ENCODE assay signal across 10 cellular contexts in the genomic region with DNA sequence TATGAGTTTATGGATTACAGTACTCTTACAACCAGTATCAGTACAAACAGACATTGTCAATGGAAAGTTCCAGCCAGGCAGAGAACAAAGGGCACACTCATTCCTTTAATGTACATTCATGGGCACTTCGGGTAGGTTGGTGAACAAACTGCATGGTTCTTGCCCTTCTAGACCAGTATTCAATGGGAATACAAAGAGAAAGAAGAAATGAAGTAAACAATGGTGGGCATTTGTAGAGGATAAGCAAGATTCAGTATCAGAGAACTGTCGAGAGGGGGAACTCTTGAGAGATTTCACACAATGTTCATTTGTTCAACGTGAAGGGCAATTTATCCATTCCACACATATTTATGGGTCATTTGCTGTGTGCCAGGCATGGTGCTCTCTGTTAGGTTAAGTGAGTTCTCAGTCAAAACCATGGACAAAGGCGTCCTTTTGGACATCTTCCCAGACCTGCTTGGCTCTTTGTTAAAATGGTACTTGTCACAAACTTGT.
A peak's percentile ranks its signal among the peaks of the same experiment; 100 is the strongest.
DNase-seq lines count a peak whose midpoint lies in the region; ATAC-seq, FAIRE-seq and TF ChIP-seq lines count a peak whose summit lies in the region.
"Had no signal": no experiment of that assay in that cellular context is flagged by ENCODE, and none has a peak within 500 bp of the region (broad histone marks: within the 10 kb centered on the region; RNA-seq: fewer than 3 reads in every experiment).

No MANE protein-coding gene starts in this region.

- no peak overlapping the region for H3K27ac Mint-ChIP-seq in osteocyte (ENCODE audit: unreplicated experiment)

- H3K4me1 Mint-ChIP-seq in osteocyte (ENCODE audit: unreplicated experiment) = no peaks in the 10 kb centered on the region

- no peak overlapping the region for H3K4me3 ChIP-seq in bronchial epithelial cell (ENCODE audit: low read depth, low read length)
- H3K4me3 ChIP-seq: heart right ventricle had no signal

- H3K27me3 Mint-ChIP-seq in osteocyte (ENCODE audit: unreplicated experiment) = no peaks in the 10 kb centered on the region

- no peaks in the 10 kb centered on the region for H3K36me3 ChIP-seq in bronchial epithelial cell (ENCODE audit: control insufficient read depth, insufficient read depth, low read length)
- H3K36me3 ChIP-seq: brain microvascular endothelial cell, heart right ventricle had no signal

- TF ChIP-seq CTCF in bronchial epithelial cell (IDR thresholded peaks at IDR 0.05; ENCODE audit: insufficient read depth, low read length, severe bottlenecking) = peak; percentile 51
- peak; percentile 28 for TF ChIP-seq CTCF in osteocyte (IDR thresholded peaks at IDR 0.05)

- peak; percentile 95 for FAIRE-seq in bronchial epithelial cell (lab: Jason Lieb, UNC)

- H3K4me3 Mint-ChIP-seq in osteocyte (ENCODE audit: unreplicated experiment) = no peak overlapping the region

- ATAC-seq in HG02981 (IDR thresholded peaks at IDR 0.05; ENCODE audit: unreplicated experiment) (no peak), GM19452 (IDR thresholded peaks at IDR 0.05; ENCODE audit: unreplicated experiment) (no peak), HG02870 (IDR thresholded peaks at IDR 0.05; ENCODE audit: unreplicated experiment) (no peak)
- ATAC-seq: heart right ventricle had no signal

- peak; percentile 37 for DNase-seq in EH (ENCODE audit: low read depth)
- DNase-seq in LoVo (ENCODE audit: low spot score) = peak; percentile 2
- DNase-seq in bronchial epithelial cell (ENCODE audit: low read depth) = peak; percentile 42
- DNase-seq in osteocyte (ENCODE audit: extremely low spot score, unreplicated experiment) = no peak
- no peak for DNase-seq in OCI-M2 (lab: John Stamatoyannopoulos, UW; ENCODE audit: unreplicated experiment)
- DNase-seq: brain microvascular endothelial cell, heart right ventricle had no signal

- H3K36me3 Mint-ChIP-seq in osteocyte (ENCODE audit: unreplicated experiment) = no peaks in the 10 kb centered on the region

- peaks cover 2% of the 10 kb centered on the region for H3K27me3 ChIP-seq in bronchial epithelial cell (ENCODE audit: control insufficient read depth, insufficient read depth, low read length)
- H3K27me3 ChIP-seq: brain microvascular endothelial cell had no signal

- no peaks in the 10 kb centered on the region for H3K9me3 Mint-ChIP-seq in osteocyte (ENCODE audit: unreplicated experiment)

Comparison
In these comparisons a context has a peak if more than half of its experiments do, and no peak if none do; other contexts are left out.
1. DNase-seq: peak in EH (single experiment), LoVo (single experiment) and bronchial epithelial cell (single experiment); none in osteocyte (single experiment) and OCI-M2 (single experiment).